ENCODE assay signal across 26 cellular contexts in genomic region chr5:159909126-159909525, GRCh38. TPM values are rescaled to one million over a fixed set of nuclear protein-coding genes. Genes with fewer than 3 reads are reported as not detected.
DNase-seq lines count a peak whose midpoint lies in the region; ATAC-seq and TF ChIP-seq lines count a peak whose summit lies in the region.
"Had no signal": no experiment of that assay in that cellular context is flagged by ENCODE, and none has a peak within 500 bp of the region (broad histone marks: within the 10 kb centered on the region; RNA-seq: fewer than 3 reads in every experiment).

No MANE protein-coding gene starts in this region.

- no peak overlapping the region for H2AFZ ChIP-seq in PC-3 (ENCODE audit: low read length)

- H3K18ac ChIP-seq in mesendoderm (ENCODE audit: low read length), result no peak overlapping the region

- H3K27me3 Mint-ChIP-seq in Calu3 (ENCODE audit: unreplicated experiment), result no peaks in the 10 kb centered on the region

- H3K23ac ChIP-seq in mesendoderm (ENCODE audit: low read length), result no peak overlapping the region

- TF ChIP-seq POLR2A in body of pancreas (IDR thresholded peaks at IDR 0.05), result no peak

- peaks cover 95% of the 10 kb centered on the region for H3K4me1 Mint-ChIP-seq in Calu3 (ENCODE audit: low read depth, unreplicated experiment)

- WGBS in body of pancreas, 2 donors, result 55 to 80% methylated on average over 3 of the region's 3 CpGs
- no CpG with 5 or more reads among the region's 3 CpGs for WGBS in mesendoderm (ENCODE audit: extremely low coverage, insufficient coverage, low lambda C conversion rate)

- peak overlapping the region; percentile 91 for H3K27ac Mint-ChIP-seq in Calu3 (ENCODE audit: unreplicated experiment)
- H3K27ac Mint-ChIP-seq: CD4-positive, alpha-beta T cell had no signal

- no peaks in the 10 kb centered on the region for H3K27me3 ChIP-seq in body of pancreas
- no peaks in the 10 kb centered on the region for H3K27me3 ChIP-seq in mesendoderm (ENCODE audit: insufficient read depth, low read length, poor library complexity)
- H3K27me3 ChIP-seq in PC-3 (ENCODE audit: low read length), result no peaks in the 10 kb centered on the region
- H3K27me3 ChIP-seq: Peyer's patch had no signal

- TF ChIP-seq CTCF in Calu3 (IDR thresholded peaks at IDR 0.05; ENCODE audit: unreplicated experiment) (no peak), HEK293 (tag by site-specific recombination; IDR thresholded peaks at IDR 0.05) (peak; percentile 8; the same call in 1 of the 2 replicates), body of pancreas (IDR thresholded peaks at IDR 0.05) (no peak), PC-3 (conservative IDR thresholded peaks at IDR 0.05; ENCODE audit: low read depth, low read length) (no peak)

- no peak overlapping the region for H2AK5ac ChIP-seq in mesendoderm (ENCODE audit: low read length)

- H3K4me2 ChIP-seq in mesendoderm (ENCODE audit: low read length), result no peak overlapping the region
- H3K4me2 ChIP-seq in PC-3 (ENCODE audit: low read length), result no peak overlapping the region
- H3K4me2 ChIP-seq: BLaER1 treated with 17β-estradiol and CSF1 and Interleukin-3, amounts not matched to agents 10 nM and 100 nM had no signal

- H3K56ac ChIP-seq in mesendoderm (ENCODE audit: low read length), result no peak overlapping the region

- H3K9ac ChIP-seq in mesendoderm (ENCODE audit: low read length) (no peak overlapping the region), PC-3 (ENCODE audit: low read length) (no peak overlapping the region)
- H3K9ac ChIP-seq: BLaER1 treated with 17β-estradiol and CSF1 and Interleukin-3, amounts not matched to agents 10 nM and 100 nM had no signal

- H3F3A ChIP-seq in PC-3 (ENCODE audit: low read length, unreplicated experiment), result no peaks in the 10 kb centered on the region

- H3K4me1 ChIP-seq in HEK293 (ENCODE audit: control insufficient read depth, insufficient read depth, low read length), result peaks cover 30% of the 10 kb centered on the region
- H3K4me1 ChIP-seq in body of pancreas, result no peaks in the 10 kb centered on the region
- peaks cover 8% of the 10 kb centered on the region for H3K4me1 ChIP-seq in mesendoderm (ENCODE audit: control insufficient read depth, low read depth, low read length)
- peaks cover 65% of the 10 kb centered on the region for H3K4me1 ChIP-seq in PC-3 (ENCODE audit: insufficient read depth, low read length)

- H3K4ac ChIP-seq in mesendoderm (ENCODE audit: low read depth, low read length), result no peak overlapping the region

- H4K20me1 ChIP-seq in PC-3 (ENCODE audit: low read length), result no peaks in the 10 kb centered on the region
- H4K20me1 ChIP-seq: BLaER1 treated with 17β-estradiol and CSF1 and Interleukin-3, amounts not matched to agents 10 nM and 100 nM had no signal

- H3K9me2 ChIP-seq in PC-3 (replicated peaks; ENCODE audit: low read length), result no peaks in the 10 kb centered on the region

- H3K4me3 Mint-ChIP-seq in Calu3 (ENCODE audit: low read depth, unreplicated experiment), result no peak overlapping the region
- H3K4me3 Mint-ChIP-seq: CD4-positive, alpha-beta T cell had no signal

- no peaks in the 10 kb centered on the region for H3K9me3 ChIP-seq in HEK293 (ENCODE audit: control insufficient read depth, insufficient read depth, low read depth, low read length)
- H3K9me3 ChIP-seq in body of pancreas, result no peaks in the 10 kb centered on the region
- H3K9me3 ChIP-seq in PC-3 (ENCODE audit: low read length), result no peaks in the 10 kb centered on the region
- H3K9me3 ChIP-seq: BLaER1 treated with 17β-estradiol and CSF1 and Interleukin-3, amounts not matched to agents 10 nM and 100 nM; Peyer's patch had no signal

- intact Hi-C loops in Calu3 (cut with micrococcal nuclease; ENCODE audit: unreplicated experiment) (no loop called here), body of pancreas (cut with DNase I) (no loop called here), PC-3 (cut with micrococcal nuclease) (loop anchor here (10.0 kb wide), 2 partner anchors 154 to 574 kb away; partner anchors contain the start of gene IL12B)

- H3K36me3 Mint-ChIP-seq in Calu3 (ENCODE audit: insufficient read depth, unreplicated experiment), result peaks cover 30% of the 10 kb centered on the region

- BruUV-seq in Calu3 (replicated peaks; lab: Mats Ljungman, UMichigan) (no TSS peak), PC-3 (replicated peaks; lab: Mats Ljungman, UMichigan) (no TSS peak)

- H2BK5ac ChIP-seq in mesendoderm (ENCODE audit: low read length), result no peak overlapping the region

- no peak overlapping the region for H3K27ac ChIP-seq in HEK293 (ENCODE audit: extremely low read depth, low read depth, low read length)
- H3K27ac ChIP-seq in body of pancreas, result no peak overlapping the region
- no peak overlapping the region for H3K27ac ChIP-seq in mesendoderm (ENCODE audit: low read depth, low read length)
- H3K27ac ChIP-seq in PC-3 (ENCODE audit: low read length), result no peak overlapping the region
- H3K27ac ChIP-seq: BLaER1 treated with 17β-estradiol and CSF1 and Interleukin-3, amounts not matched to agents 10 nM and 100 nM; HL-60; Peyer's patch had no signal

- DNase-seq in Calu3, result no peak
- DNase-seq in body of pancreas, result no peak
- DNase-seq in mesendoderm, result peak; percentile 36
- no peak for DNase-seq in T-helper 2 cell
- DNase-seq in activated CD4-positive, CD25-positive, alpha-beta regulatory T cell treated with anti-CD3 and anti-CD28 coated beads, Interleukin-2, amount 50 U/mL, for 72 hours, result no peak
- no peak for DNase-seq in PC-3
- DNase-seq: AML-193; CD4-positive, alpha-beta T cell; DMS53; EL; GDM1; GOT3; Karpas-422; NCI-H1092 treated with DMSO at 0.1 percent for 48 hours; NCI-H1436 treated with DMSO at 0.1 percent for 48 hours; NCI-H187 treated with DMSO at 0.1 percent for 48 hours; NCI-H2171 treated with DMSO at 0.1 percent for 48 hours; NCI-H345; NCI-H510A treated with DMSO at 0.1 percent for 48 hours; NCI-H774; Peyer's patch; SHP77 treated with DMSO at 0.1 percent for 48 hours had no signal

- ATAC-seq in body of pancreas, result peak; percentile 46
- ATAC-seq in PC-3, result no peak
- ATAC-seq: HCT116 had no signal

- H3K79me2 ChIP-seq in mesendoderm (ENCODE audit: control insufficient read depth, insufficient read depth, low read length), result no peaks in the 10 kb centered on the region
- no peaks in the 10 kb centered on the region for H3K79me2 ChIP-seq in PC-3 (ENCODE audit: low read length)

- H3K4me3 ChIP-seq in HEK293 (ENCODE audit: low read depth, low read length) (no peak overlapping the region), body of pancreas (no peak overlapping the region), mesendoderm (ENCODE audit: low read length) (no peak overlapping the region), PC-3 (ENCODE audit: low read length) (no peak overlapping the region)
- H3K4me3 ChIP-seq: BLaER1 treated with 17β-estradiol and CSF1 and Interleukin-3, amounts not matched to agents 10 nM and 100 nM; Peyer's patch had no signal

- no peaks in the 10 kb centered on the region for H3K79me1 ChIP-seq in mesendoderm (ENCODE audit: low read length)

- H4K5ac ChIP-seq in mesendoderm (ENCODE audit: low read length), result no peak overlapping the region

- H4K8ac ChIP-seq in mesendoderm (ENCODE audit: low read depth, low read length), result no peak overlapping the region

- CTCF ChIA-PET in Calu3 (lab: Charles Lee), result no interaction called here
- CTCF ChIA-PET in HEK293 (lab: Yijun Ruan, JAX), result no interaction called here
- CTCF ChIA-PET in PC-3 (lab: Charles Lee), result no interaction called here

- POLR2A ChIA-PET in HEK293 (lab: Yijun Ruan, JAX) (no interaction called here), PC-3 (lab: Charles Lee; ENCODE audit: unreplicated experiment) (no interaction called here)

- H2BK15ac ChIP-seq in mesendoderm (replicated peaks; ENCODE audit: low read depth), result no peak overlapping the region

- no peaks in the 10 kb centered on the region for H3K36me3 ChIP-seq in HEK293 (ENCODE audit: control insufficient read depth in 2 of 2, insufficient read depth in 1 of 2, low read length in 2 of 2)
- no peaks in the 10 kb centered on the region for H3K36me3 ChIP-seq in body of pancreas (replicated peaks in 1 of 2; ENCODE audit: insufficient read depth in 1 of 2, low read depth in 2 of 2)
- H3K36me3 ChIP-seq in mesendoderm (ENCODE audit: control insufficient read depth, insufficient read depth, low read length), result no peaks in the 10 kb centered on the region
- no peaks in the 10 kb centered on the region for H3K36me3 ChIP-seq in PC-3 (ENCODE audit: low read depth, low read length)
- H3K36me3 ChIP-seq: BLaER1 treated with 17β-estradiol and CSF1 and Interleukin-3, amounts not matched to agents 10 nM and 100 nM; Peyer's patch had no signal

- no peak overlapping the region for H2BK120ac ChIP-seq in mesendoderm (ENCODE audit: low read depth, low read length)

- H3K9me3 Mint-ChIP-seq in Calu3 (ENCODE audit: low read depth, unreplicated experiment), result no peaks in the 10 kb centered on the region
- H3K9me3 Mint-ChIP-seq: CD4-positive, alpha-beta T cell had no signal

TF ChIP-seq in HEK293, 187 proteins besides CTCF, POLR2A, EP300 and RAD21 (continues in another document):
- TF ChIP-seq ZNF23 (tag by site-specific recombination; IDR thresholded peaks at IDR 0.05; ENCODE audit: borderline replicate concordance), result no peak
- TF ChIP-seq ZNF37A (tag by site-specific recombination; IDR thresholded peaks at IDR 0.05), result no peak
- no peak for TF ChIP-seq ZNF121 (tag by site-specific recombination; IDR thresholded peaks at IDR 0.05)
- no peak for TF ChIP-seq KLF10 (tag by site-specific recombination; IDR thresholded peaks at IDR 0.05)
- no peak for TF ChIP-seq ZNF248 (tag by site-specific recombination; IDR thresholded peaks at IDR 0.05)
- no peak for TF ChIP-seq PATZ1 (tag by site-specific recombination; IDR thresholded peaks at IDR 0.05)
- no peak for TF ChIP-seq ZBTB17 (tag by site-specific recombination; IDR thresholded peaks at IDR 0.05)
- TF ChIP-seq ZFHX2 (tag by site-specific recombination; conservative IDR thresholded peaks at IDR 0.05), result no peak

RNA-seq across cellular contexts. Expression of gene ADRA1B, which starts 7.2 kb away (rescaled TPM):
- 3.7 and 10.9 TPM in 2 replicates for total RNA-seq in Calu3 (2022)
- 1 to 10 TPM in 1 of 2 donors, under 1 TPM in 1; 0.26 to 4.0 TPM for total RNA-seq in body of pancreas
- 0.08 TPM for polyA plus RNA-seq in mesendoderm (2013, experiment 1 of 2)
- 0.10 TPM for polyA plus RNA-seq in mesendoderm (2013, experiment 2 of 2)
- 0.29 and 0.40 TPM in 2 replicates for total RNA-seq in PC-3 (2014; rRNA removed)
- total RNA-seq: CD4-positive, alpha-beta T cell had no signal
